ENCODE assay signal across 1 cellular context in the genomic region with DNA sequence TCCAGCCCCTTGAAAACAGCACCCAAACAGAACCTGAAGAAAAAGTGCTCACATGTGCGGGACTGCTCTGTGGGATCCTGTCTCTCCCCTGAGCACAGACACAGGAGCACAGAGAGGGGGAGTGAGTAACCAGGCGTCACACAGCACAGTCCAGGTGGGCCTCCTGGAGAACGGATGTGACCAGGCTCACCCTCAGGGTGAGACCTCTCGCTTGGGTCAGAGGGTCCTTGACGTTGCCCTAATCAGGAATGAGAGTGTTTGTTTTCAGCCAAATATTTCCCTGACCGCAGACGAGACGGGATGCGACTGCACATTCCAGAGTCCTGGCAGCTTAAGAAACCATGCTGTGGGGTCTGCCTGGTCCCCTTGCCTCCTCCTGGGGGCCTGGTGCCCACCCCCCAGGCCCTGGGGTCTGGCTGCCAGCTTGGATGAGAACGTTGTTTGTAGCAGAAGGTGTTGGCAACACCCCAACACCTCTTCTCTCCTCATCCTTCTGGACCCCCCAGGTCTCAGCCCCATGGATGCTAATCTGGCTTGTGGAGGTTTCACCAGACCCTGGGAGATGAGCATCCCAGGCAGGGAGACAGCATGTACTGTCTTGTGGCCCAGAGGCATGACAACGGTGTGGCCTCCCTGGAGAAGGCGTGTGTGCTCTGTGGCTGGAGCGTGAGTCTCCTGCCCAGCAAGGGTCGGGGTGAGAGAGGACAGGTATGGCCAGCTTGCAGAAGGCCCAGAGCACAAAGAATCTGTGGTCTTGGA.
TF ChIP-seq lines count a peak whose summit lies in the region.

No MANE protein-coding gene starts in this region.

TF ChIP-seq in IMR-90, 13 proteins besides CTCF, POLR2A, EP300 and RAD21:
- TF ChIP-seq MXI1 (IDR thresholded peaks at IDR 0.05; ENCODE audit: borderline replicate concordance, low read depth, low read length) (no peak), MAZ (IDR thresholded peaks at IDR 0.05; ENCODE audit: borderline replicate concordance, low read depth, low read length) (0 out of 2 replicates have a peak, but pooled peaks have one; percentile 14), MAFK (IDR thresholded peaks at IDR 0.05; ENCODE audit: low read depth, low read length) (no peak), SMC3 (IDR thresholded peaks at IDR 0.05; ENCODE audit: low read depth, low read length) (no peak), RCOR1 (IDR thresholded peaks at IDR 0.05; ENCODE audit: insufficient replicate concordance, low read length) (peak; percentile 86), CEBPB (IDR thresholded peaks at IDR 0.05; ENCODE audit: low read depth, low read length) (no peak), BHLHE40 (IDR thresholded peaks at IDR 0.05; ENCODE audit: low read depth, low read length) (no peak)
- TF ChIP-seq, protein P1, sequence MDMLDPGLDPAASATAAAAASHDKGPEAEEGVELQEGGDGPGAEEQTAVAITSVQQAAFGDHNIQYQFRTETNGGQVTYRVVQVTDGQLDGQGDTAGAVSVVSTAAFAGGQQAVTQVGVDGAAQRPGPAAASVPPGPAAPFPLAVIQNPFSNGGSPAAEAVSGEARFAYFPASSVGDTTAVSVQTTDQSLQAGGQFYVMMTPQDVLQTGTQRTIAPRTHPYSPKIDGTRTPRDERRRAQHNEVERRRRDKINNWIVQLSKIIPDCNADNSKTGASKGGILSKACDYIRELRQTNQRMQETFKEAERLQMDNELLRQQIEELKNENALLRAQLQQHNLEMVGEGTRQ (IDR thresholded peaks at IDR 0.05; ENCODE audit: low read depth, low read length), result no peak
